ENCODE assay signal across 12 cellular contexts in genomic region chr5:136192015-136192525, GRCh38. TPM values are rescaled to one million over a fixed set of nuclear protein-coding genes. Genes with fewer than 3 reads are reported as not detected.
DNase-seq lines count a peak whose midpoint lies in the region; ATAC-seq lines count a peak whose summit lies in the region.
"Had no signal": no experiment of that assay in that cellular context is flagged by ENCODE, and none has a peak within 500 bp of the region (broad histone marks: within the 10 kb centered on the region; RNA-seq: fewer than 3 reads in every experiment).

No MANE protein-coding gene starts in this region.

- H3K27ac ChIP-seq in esophagus (ENCODE audit: low read depth in 2 of 2, low read length in 1 of 2) (no peak overlapping the region), mesodermal cell (ENCODE audit: low read depth, low read length, severe bottlenecking) (no peak overlapping the region), urinary bladder (ENCODE audit: low read depth) (no peak overlapping the region)
- H3K27ac ChIP-seq: BLaER1 treated with 17β-estradiol and CSF1 and Interleukin-3, amounts not matched to agents 10 nM and 100 nM; HL-60; neutrophil had no signal

- no peak overlapping the region for H3K27ac Mint-ChIP-seq in activated CD8-positive, alpha-beta T cell treated with anti-CD3 and anti-CD28 coated beads, Interleukin-2, amount 10 ng/mL, durations not matched to agents 7 days and 5 days
- H3K27ac Mint-ChIP-seq: activated naive CD8-positive, alpha-beta T cell treated with anti-CD3 and anti-CD28 coated beads for 36 hours had no signal

- no peak for ATAC-seq in activated CD8-positive, alpha-beta T cell treated with anti-CD3 and anti-CD28 coated beads, Interleukin-2, amount 10 ng/mL, durations not matched to agents 7 days and 5 days

- H3K36me3 ChIP-seq in esophagus (ENCODE audit: control insufficient read depth in 2 of 2, insufficient read depth in 2 of 2, low read length in 1 of 2) (no peaks in the 10 kb centered on the region), mesodermal cell (ENCODE audit: control insufficient read depth, insufficient read depth, low read length) (peaks cover 19% of the 10 kb centered on the region), urinary bladder (ENCODE audit: insufficient read depth) (no peaks in the 10 kb centered on the region)
- H3K36me3 ChIP-seq: neutrophil had no signal

- H3K4me3 ChIP-seq in esophagus (ENCODE audit: low read depth in 1 of 2, low read length in 2 of 2) = peak overlapping the region; percentile 31 to 34
- peak overlapping the region; percentile 44 for H3K4me3 ChIP-seq in mesodermal cell (ENCODE audit: extremely low read depth, insufficient read depth, low read length, poor library complexity, severe bottlenecking)
- H3K4me3 ChIP-seq in urinary bladder (ENCODE audit: low read depth, low read length) = peak overlapping the region; percentile 37
- H3K4me3 ChIP-seq: BLaER1 treated with 17β-estradiol and CSF1 and Interleukin-3, amounts not matched to agents 10 nM and 100 nM had no signal

- 2 to 4% methylated on average over 52 to 56 of the region's 56 CpGs for WGBS in esophagus, 2 donors
- WGBS in mesodermal cell (ENCODE audit: insufficient coverage in 2 of 2), 2 experiments = 1 to 3% methylated on average over 39 to 56 of the region's 56 CpGs
- 1% methylated on average over 56 of the region's 56 CpGs for WGBS in urinary bladder

- H3K9me3 Mint-ChIP-seq in activated CD8-positive, alpha-beta T cell treated with anti-CD3 and anti-CD28 coated beads, Interleukin-2, amount 10 ng/mL, durations not matched to agents 7 days and 5 days (ENCODE audit: insufficient read depth) = no peaks in the 10 kb centered on the region
- H3K9me3 Mint-ChIP-seq: activated naive CD8-positive, alpha-beta T cell treated with anti-CD3 and anti-CD28 coated beads for 36 hours had no signal

- peaks cover 3% of the 10 kb centered on the region for H3K36me3 Mint-ChIP-seq in activated CD8-positive, alpha-beta T cell treated with anti-CD3 and anti-CD28 coated beads, Interleukin-2, amount 10 ng/mL, durations not matched to agents 7 days and 5 days (ENCODE audit: low read depth)

- peaks cover 0 to 24% of the 10 kb centered on the region in 2 donors for H3K27me3 ChIP-seq in esophagus (ENCODE audit: control insufficient read depth in 1 of 2, insufficient read depth in 2 of 2, low read length in 2 of 2)

- H3K9me3 ChIP-seq in esophagus (ENCODE audit: control insufficient read depth in 2 of 2, insufficient read depth in 1 of 2, low read depth in 1 of 2, low read length in 1 of 2) (no peaks in the 10 kb centered on the region), mesodermal cell (ENCODE audit: control insufficient read depth, low read length) (no peaks in the 10 kb centered on the region)
- H3K9me3 ChIP-seq: neutrophil had no signal

- peaks cover 46% of the 10 kb centered on the region for H3K27me3 Mint-ChIP-seq in activated CD8-positive, alpha-beta T cell treated with anti-CD3 and anti-CD28 coated beads, Interleukin-2, amount 10 ng/mL, durations not matched to agents 7 days and 5 days (ENCODE audit: low read depth)

- no peaks in the 10 kb centered on the region for H3K4me1 Mint-ChIP-seq in activated CD8-positive, alpha-beta T cell treated with anti-CD3 and anti-CD28 coated beads, Interleukin-2, amount 10 ng/mL, durations not matched to agents 7 days and 5 days (ENCODE audit: low read depth)
- H3K4me1 Mint-ChIP-seq: activated naive CD8-positive, alpha-beta T cell treated with anti-CD3 and anti-CD28 coated beads for 36 hours had no signal

- peak; percentile 41 for DNase-seq in activated effector memory CD4-positive, alpha-beta T cell treated with anti-CD3 and anti-CD28 coated beads, Interleukin-2, amount 50 U/mL, for 16 hours
- no peak for DNase-seq in activated effector memory CD4-positive, alpha-beta T cell treated with Interleukin-2 at 50 U/mL for 16 hours
- DNase-seq in Kasumi-1 (lab: John Stamatoyannopoulos, UW) (no peak), NCI-H1694 treated with DMSO at 0.1 percent for 48 hours (lab: John Stamatoyannopoulos, UW) (no peak)
- DNase-seq in activated CD8-positive, alpha-beta T cell treated with anti-CD3 and anti-CD28 coated beads, Interleukin-2, amount 10 ng/mL, durations not matched to agents 7 days and 5 days = no peak
- DNase-seq: activated naive CD8-positive, alpha-beta T cell treated with anti-CD3 and anti-CD28 coated beads for 36 hours had no signal

- H3K4me1 ChIP-seq in esophagus (ENCODE audit: control insufficient read depth in 2 of 2, insufficient read depth in 2 of 2, low read length in 1 of 2) (peaks cover 9 to 19% of the 10 kb centered on the region in 2 donors), mesodermal cell (ENCODE audit: control insufficient read depth, insufficient read depth, low read length, poor library complexity, severe bottlenecking) (no peaks in the 10 kb centered on the region), urinary bladder (ENCODE audit: insufficient read depth) (peaks cover 1% of the 10 kb centered on the region)

- no peak overlapping the region for H3K4me3 Mint-ChIP-seq in activated CD8-positive, alpha-beta T cell treated with anti-CD3 and anti-CD28 coated beads, Interleukin-2, amount 10 ng/mL, durations not matched to agents 7 days and 5 days
- H3K4me3 Mint-ChIP-seq: activated naive CD8-positive, alpha-beta T cell treated with anti-CD3 and anti-CD28 coated beads for 36 hours had no signal

- CTCF ChIA-PET in activated CD8-positive, alpha-beta T cell treated with anti-CD3 and anti-CD28 coated beads, Interleukin-2, amount 10 ng/mL, durations not matched to agents 7 days and 5 days (lab: Charles Lee) = interaction anchor here (0.7 kb wide), 1 partner anchor 20 kb away, joined by 3 read pairs; no protein-coding TSS in a partner anchor

- POLR2A ChIA-PET in activated CD8-positive, alpha-beta T cell treated with anti-CD3 and anti-CD28 coated beads, Interleukin-2, amount 10 ng/mL, durations not matched to agents 7 days and 5 days (lab: Charles Lee) = interaction anchor here (0.6 kb wide), 1 partner anchor 451 kb away, joined by 3 read pairs; no protein-coding TSS in a partner anchor

RNA-seq across cellular contexts. Expression of gene SMIM32, which starts 0.9 kb away (rescaled TPM):
- not detected for polyA plus RNA-seq in esophagus
- 0.74 TPM for polyA plus RNA-seq in mesodermal cell (2013, experiment 1 of 2)
- polyA plus RNA-seq in mesodermal cell (2013, experiment 2 of 2) = 0.20 TPM
- not detected for total RNA-seq in urinary bladder
- polyA plus RNA-seq in urinary bladder = 0.09 TPM
- total RNA-seq in activated CD8-positive, alpha-beta T cell treated with anti-CD3 and anti-CD28 coated beads, Interleukin-2, amount 10 ng/mL, durations not matched to agents 7 days and 5 days = not detected
- total RNA-seq: activated naive CD8-positive, alpha-beta T cell treated with anti-CD3 and anti-CD28 coated beads for 36 hours had no signal

RNA-seq across cellular contexts. Expression of gene SMAD5, which starts 59.4 kb away (rescaled TPM):
- polyA plus RNA-seq in esophagus (1 to 10 TPM; 5.0 to 6.9 TPM), urinary bladder (20.4 TPM)
- 42.6 TPM for polyA plus RNA-seq in mesodermal cell (2013, experiment 1 of 2)
- polyA plus RNA-seq in mesodermal cell (2013, experiment 2 of 2) = 39.9 TPM
- total RNA-seq in urinary bladder = 167 TPM
- total RNA-seq in activated CD8-positive, alpha-beta T cell treated with anti-CD3 and anti-CD28 coated beads, Interleukin-2, amount 10 ng/mL, durations not matched to agents 7 days and 5 days = 10 to 100 TPM; 19.0 to 19.5 TPM
